ENCODE assay signal across 16 cellular contexts in the genomic region with DNA sequence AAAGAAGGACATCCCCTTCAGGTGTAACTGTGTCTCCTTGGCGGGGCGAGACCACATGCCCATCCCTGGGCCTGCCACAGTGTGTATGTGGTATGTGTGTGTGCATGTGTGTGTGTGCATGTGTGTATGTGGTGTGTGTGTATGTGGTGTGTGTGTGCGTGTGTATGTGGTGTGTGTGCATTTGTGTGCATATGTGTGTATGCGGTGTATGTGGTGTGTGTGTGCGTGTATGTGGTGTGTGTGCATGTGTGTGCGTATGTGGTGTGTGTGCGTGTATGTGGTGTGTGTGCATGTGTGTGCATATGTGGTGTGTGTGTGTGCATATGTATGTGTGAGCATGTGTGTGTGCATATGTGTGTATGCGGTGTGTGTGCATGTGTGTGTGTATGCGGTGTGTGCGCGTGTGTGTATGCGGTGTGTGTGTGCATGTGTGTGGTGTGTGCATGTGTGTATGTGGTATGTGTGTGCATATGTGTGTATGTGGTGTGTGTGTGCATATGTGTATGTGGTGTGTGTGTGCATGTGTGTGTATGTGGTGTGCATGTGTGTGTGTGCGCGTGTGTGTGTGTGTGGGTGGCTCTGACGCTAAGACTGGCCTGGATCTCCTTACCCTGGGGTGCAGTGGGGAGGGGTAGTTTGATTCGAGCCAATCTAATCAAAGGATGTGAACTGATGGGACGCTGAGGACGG.
"Had no signal": no experiment of that assay in that cellular context is flagged by ENCODE, and none has a peak within 500 bp of the region (broad histone marks: within the 10 kb centered on the region; RNA-seq: fewer than 3 reads in every experiment).

No MANE protein-coding gene starts in this region.

- ATAC-seq: gastroesophageal sphincter; left cardiac atrium; stimulated activated memory B cell treated with anti-CD40 and anti-IgM and Interleukin-4, amounts not matched to agents 10 μg/mL and 1 μg/mL and 100 μg/mL, for 72 hours had no signal

- DNase-seq: colonic mucosa; dermis blood vessel endothelial cell; esophagus squamous epithelium; foreskin fibroblast; kidney; left cardiac atrium; left ventricle myocardium inferior; lower lobe of right lung; small intestine; stimulated activated CD4-positive, alpha-beta T cell treated with anti-CD3 and anti-CD28 coated beads, Interleukin-4, amount 100 ng/mL, for 24 hours; tibial artery; upper lobe of right lung had no signal

- H3K36me3 ChIP-seq: colonic mucosa, esophagus squamous epithelium, gastroesophageal sphincter, left ventricle myocardium inferior, lower lobe of right lung, right atrium auricular region, tibial artery, upper lobe of right lung had no signal

- H3K79me2 ChIP-seq: hepatocyte had no signal

- H2AFZ ChIP-seq: hepatocyte had no signal

- H3K27ac ChIP-seq: colonic mucosa, esophagus squamous epithelium, gastroesophageal sphincter, hepatocyte, left ventricle myocardium inferior, lower lobe of right lung, right atrium auricular region, tibial artery, upper lobe of right lung had no signal

- H3K4me2 ChIP-seq: hepatocyte had no signal

- H3K4me3 ChIP-seq: colonic mucosa, esophagus squamous epithelium, gastroesophageal sphincter, hepatocyte, left ventricle myocardium inferior, lower lobe of right lung, right atrium auricular region, tibial artery, upper lobe of right lung had no signal

- H3K9me3 ChIP-seq: colonic mucosa, esophagus squamous epithelium, gastroesophageal sphincter, left ventricle myocardium inferior, lower lobe of right lung, right atrium auricular region, tibial artery, upper lobe of right lung had no signal

- H3K4me1 ChIP-seq: colonic mucosa, esophagus squamous epithelium, gastroesophageal sphincter, left ventricle myocardium inferior, lower lobe of right lung, right atrium auricular region, tibial artery, upper lobe of right lung had no signal

- FAIRE-seq: kidney, small intestine had no signal

- H3K27me3 ChIP-seq: colonic mucosa, hepatocyte, right atrium auricular region, upper lobe of right lung had no signal
